18 cellular contexts compared by ENCODE assay signal in genomic region chr22:22289666-22290065, GRCh38. TPM values are rescaled to one million over a fixed set of nuclear protein-coding genes. Genes with fewer than 3 reads are reported as not detected.
"Had no signal": no experiment of that assay in that cellular context is flagged by ENCODE, and none has a peak within 500 bp of the region (broad histone marks: within the 10 kb centered on the region; RNA-seq: fewer than 3 reads in every experiment).

No MANE protein-coding gene starts in this region.

RNA-seq across cellular contexts. Expression of gene VPREB1, which starts 45.1 kb away (rescaled TPM):
- total RNA-seq: activated naive CD4-positive, alpha-beta T cell treated with anti-CD3 and anti-CD28 coated beads for 36 hours; activated naive CD8-positive, alpha-beta T cell treated with anti-CD3 and anti-CD28 coated beads for 36 hours; activated naive CD8-positive, alpha-beta T cell treated with anti-CD3 and anti-CD28 coated beads, Interleukin-2, amount 10 ng/mL, durations not matched to agents 7 days and 5 days; activated T-cell treated with anti-CD3 and anti-CD28 coated beads, Interleukin-2, amount 50 U/mL, for 4 hours; activated T-cell treated with anti-CD3 and anti-CD28 coated beads, Interleukin-2, amount 50 U/mL, for 72 hours; activated T-helper 17 cell treated with anti-CD3 and anti-CD28 coated beads, Interleukin-2, amount 50 U/mL, for 72 hours; activated T-helper 2 cell treated with anti-CD3 and anti-CD28 coated beads, Interferon-gamma antibody, Interleukin-2, Interleukin-4, amounts not matched to agents 10 μg/mL and 5 μg/mL and 100 μg/mL, durations not matched to agents 14 hours and 24 hours and 36 hours; adrenal gland; aorta; ascending aorta; astrocyte; body of pancreas; breast epithelium; bronchial epithelial cell; cardiac muscle cell; cardiac septum; cerebellum; chondrocyte had no signal
- polyA plus RNA-seq: adrenal gland, aorta, cardiac muscle cell had no signal
